Comparison of ENCODE assay signal across 17 cellular contexts in the genomic region with DNA sequence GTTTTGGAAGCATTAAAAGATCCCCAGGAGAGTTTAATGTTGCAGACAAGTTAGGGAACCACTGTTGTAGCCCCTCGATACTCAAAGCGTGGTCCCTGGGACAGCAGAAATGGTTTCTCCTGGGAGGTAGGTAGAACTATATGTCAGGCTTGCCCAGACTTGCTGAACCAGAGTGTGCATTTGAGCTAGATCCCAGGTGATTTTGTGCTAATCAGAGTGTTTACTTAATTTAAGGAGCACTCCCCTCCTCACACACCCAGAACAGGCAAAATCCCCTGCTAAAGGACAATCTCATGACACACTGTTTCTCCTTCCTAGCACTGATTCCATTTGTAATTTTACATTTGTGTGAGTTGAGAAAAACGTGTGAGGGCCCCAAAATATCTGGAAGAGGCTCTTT.
"Had no signal": no experiment of that assay in that cellular context is flagged by ENCODE, and none has a peak within 500 bp of the region (broad histone marks: within the 10 kb centered on the region; RNA-seq: fewer than 3 reads in every experiment).

No MANE protein-coding gene starts in this region.

- ATAC-seq: heart left ventricle; left lung; right lobe of liver; stimulated activated memory B cell treated with anti-CD40 and anti-IgM and Interleukin-4, amounts not matched to agents 10 μg/mL and 1 μg/mL and 100 μg/mL, for 72 hours had no signal

- H3K27ac Mint-ChIP-seq: memory B cell; stimulated activated memory B cell treated with anti-CD40 and anti-IgM and Interleukin-4, amounts not matched to agents 10 μg/mL and 1 μg/mL and 100 μg/mL, for 72 hours had no signal

- H3K9me3 ChIP-seq: heart left ventricle, left lung, ovary, right lobe of liver had no signal

- H3K4me3 Mint-ChIP-seq: memory B cell; stimulated activated memory B cell treated with anti-CD40 and anti-IgM and Interleukin-4, amounts not matched to agents 10 μg/mL and 1 μg/mL and 100 μg/mL, for 72 hours had no signal

- H3K9me3 Mint-ChIP-seq: memory B cell; stimulated activated memory B cell treated with anti-CD40 and anti-IgM and Interleukin-4, amounts not matched to agents 10 μg/mL and 1 μg/mL and 100 μg/mL, for 72 hours had no signal

- H3K27me3 Mint-ChIP-seq: memory B cell; stimulated activated memory B cell treated with anti-CD40 and anti-IgM and Interleukin-4, amounts not matched to agents 10 μg/mL and 1 μg/mL and 100 μg/mL, for 72 hours had no signal

- DNase-seq: activated CD4-positive, alpha-beta T cell treated with anti-CD3 and anti-CD28 coated beads for 1 hour; activated CD8-positive, alpha-beta memory T cell treated with anti-CD3 and anti-CD28 coated beads for 24 hours; activated CD8-positive, alpha-beta memory T cell treated with anti-CD3 and anti-CD28 coated beads, Interleukin-2, amount 50 U/mL, for 48 hours; activated effector memory CD4-positive, alpha-beta T cell treated with Interleukin-2 at 50 U/mL for 16 hours; activated naive CD4-positive, alpha-beta T cell treated with anti-CD3 and anti-CD28 coated beads, Interleukin-2, amount 50 U/mL, for 16 hours; activated T-cell treated with anti-CD3 and anti-CD28 coated beads, Interleukin-2, amount 50 U/mL, for 48 hours; heart left ventricle; left lung; ovary; right lobe of liver; stimulated activated CD4-positive, alpha-beta T cell treated with anti-CD3 and anti-CD28 coated beads, Interleukin-4, amount 100 ng/mL, for 4 hours; T-helper 2 cell; WERI-Rb-1 had no signal

- H3K27ac ChIP-seq: cardiac muscle cell, epithelial cell of prostate, ovary, right lobe of liver, WERI-Rb-1 had no signal

- H3K36me3 ChIP-seq: cardiac muscle cell, left lung, ovary, right lobe of liver, WERI-Rb-1 had no signal

- H3K27me3 ChIP-seq: cardiac muscle cell, heart left ventricle, left lung, ovary, right lobe of liver had no signal

- H3K4me3 ChIP-seq: cardiac muscle cell, heart left ventricle, left lung, ovary, right lobe of liver had no signal

- H3K4me1 Mint-ChIP-seq: memory B cell; stimulated activated memory B cell treated with anti-CD40 and anti-IgM and Interleukin-4, amounts not matched to agents 10 μg/mL and 1 μg/mL and 100 μg/mL, for 72 hours had no signal
